ENCODE assay signal across 32 cellular contexts in genomic region chr1:114003431-114003830, GRCh38. TPM values are rescaled to one million over a fixed set of nuclear protein-coding genes. Genes with fewer than 3 reads are reported as not detected.
DNase-seq lines count a peak whose midpoint lies in the region; TF ChIP-seq lines count a peak whose summit lies in the region.
"Had no signal": no experiment of that assay in that cellular context is flagged by ENCODE, and none has a peak within 500 bp of the region (broad histone marks: within the 10 kb centered on the region; RNA-seq: fewer than 3 reads in every experiment).

No MANE protein-coding gene starts in this region.

- H3K4me3 Mint-ChIP-seq in neural crest cell, result no peak overlapping the region
- H3K4me3 Mint-ChIP-seq: activated naive CD8-positive, alpha-beta T cell; CD4-positive, alpha-beta memory T cell; naive thymus-derived CD4-positive, alpha-beta T cell; stimulated activated naive CD8-positive, alpha-beta T cell treated with anti-CD3 and anti-CD28 coated beads, Interleukin-15, Interleukin-2, amounts not matched to agents 100 ng/mL and 50 ng/mL, for 24 hours; WTC11 had no signal

- intact Hi-C loops in A673 (cut with micrococcal nuclease; ENCODE audit: unreplicated experiment), result no loop called here
- intact Hi-C loops in left ventricle myocardium inferior (cut with micrococcal nuclease), result no loop called here

- H3K36me3 ChIP-seq in A673 (ENCODE audit: insufficient read depth, low read length, poor library complexity, severe bottlenecking) (no peaks in the 10 kb centered on the region), SJCRH30 (no peaks in the 10 kb centered on the region), left ventricle myocardium inferior (no peaks in the 10 kb centered on the region)
- H3K36me3 ChIP-seq: breast epithelium, left lung, pancreas, spleen had no signal

- H3K27me3 Mint-ChIP-seq in neural crest cell (ENCODE audit: low read depth), result no peaks in the 10 kb centered on the region

- H3K27me3 ChIP-seq in A673 (replicated peaks; ENCODE audit: insufficient read depth, low read depth, low read length, poor library complexity) (no peaks in the 10 kb centered on the region), SJCRH30 (no peaks in the 10 kb centered on the region), left ventricle myocardium inferior (ENCODE audit: low read depth) (peaks cover 19% of the 10 kb centered on the region)
- H3K27me3 ChIP-seq: breast epithelium, left lung, pancreas, spleen, testis had no signal

- H3K36me3 Mint-ChIP-seq in neural crest cell (ENCODE audit: low read depth), result no peaks in the 10 kb centered on the region
- H3K36me3 Mint-ChIP-seq: activated naive CD8-positive, alpha-beta T cell; naive thymus-derived CD4-positive, alpha-beta T cell had no signal

- H3K9me3 ChIP-seq in A673 (ENCODE audit: low read depth, low read length, poor library complexity, severe bottlenecking) (no peaks in the 10 kb centered on the region), SJCRH30 (replicated peaks) (no peaks in the 10 kb centered on the region), left ventricle myocardium inferior (replicated peaks) (no peaks in the 10 kb centered on the region)
- H3K9me3 ChIP-seq: breast epithelium, pancreas, spleen, testis had no signal

- POLR2A ChIA-PET in A673 (lab: Charles Lee; ENCODE audit: low non-redundant PET), result no interaction called here

- H3K4me1 Mint-ChIP-seq in neural crest cell, result peaks cover 17% of the 10 kb centered on the region

- H3K4me1 ChIP-seq in A673 (ENCODE audit: insufficient read depth, low read length, poor library complexity, severe bottlenecking) (peaks cover 17% of the 10 kb centered on the region), SJCRH30 (peaks cover 21% of the 10 kb centered on the region), left ventricle myocardium inferior (peaks cover 11% of the 10 kb centered on the region)
- H3K4me1 ChIP-seq: breast epithelium, left lung, pancreas, testis had no signal

- CTCF ChIA-PET in A673 (lab: Charles Lee), result no interaction called here

- no TSS peak for BruUV-seq in A673 (replicated peaks; lab: Mats Ljungman, UMichigan)

- H3K9me3 Mint-ChIP-seq in neural crest cell, result peaks cover 10% of the 10 kb centered on the region
- H3K9me3 Mint-ChIP-seq: stimulated activated naive CD8-positive, alpha-beta T cell treated with anti-CD3 and anti-CD28 coated beads, Interleukin-15, Interleukin-2, amounts not matched to agents 100 ng/mL and 50 ng/mL, for 24 hours had no signal

- peak; percentile 75 for DNase-seq in A673 (ENCODE audit: low spot score)
- peak; percentile 25 to 56 for DNase-seq in SJCRH30
- DNase-seq in left ventricle myocardium inferior, result no peak
- DNase-seq in neural crest cell (ENCODE audit: low read depth, low spot score), result no peak
- no peak for DNase-seq in HT-29 (ENCODE audit: low spot score)
- DNase-seq in COLO829 (ENCODE audit: low spot score), result no peak
- no peak for DNase-seq in OCI-M2 (lab: John Stamatoyannopoulos, UW; ENCODE audit: unreplicated experiment)
- DNase-seq in cortex of kidney (lab: John Stamatoyannopoulos, UW), result no peak
- DNase-seq: activated CD4-positive, alpha-beta T cell treated with anti-CD3 and anti-CD28 coated beads, Interleukin-2, amount 50 U/mL, for 1 hour; activated effector memory CD4-positive, alpha-beta T cell treated with Interleukin-2 at 50 U/mL for 16 hours; activated T-cell treated with anti-CD3 and anti-CD28 coated beads, Interleukin-2, amount 50 U/mL, for 1 hour; anterior cingulate cortex; CD4-positive, alpha-beta memory T cell; EL; left lung; naive thymus-derived CD4-positive, alpha-beta T cell; NCI-H1105 treated with DMSO at 0.1 percent for 48 hours; NCI-H1930; NCI-H526; NK-92 treated with Interleukin-12 subunit alpha and Interleukin-12 subunit beta, amount 100 ng/mL, for 24 hours; pancreas; SHP77; spleen; stimulated activated CD8-positive, alpha-beta memory T cell treated with anti-CD3 and anti-CD28 coated beads, Interleukin-4, amount 100 ng/mL, for 48 hours; T-helper 9 cell had no signal

- H3K27ac ChIP-seq in A673 (ENCODE audit: low read depth, low read length, poor library complexity, severe bottlenecking) (no peak overlapping the region), SJCRH30 (no peak overlapping the region; the same call in 1 of the 2 replicates), left ventricle myocardium inferior (replicated peaks) (peak overlapping the region; percentile 40)
- H3K27ac ChIP-seq: epithelial cell of prostate, left lung, pancreas, testis had no signal

- no peak overlapping the region for H3K4me3 ChIP-seq in A673 (ENCODE audit: low read depth, low read length, poor library complexity, severe bottlenecking)
- H3K4me3 ChIP-seq in SJCRH30, result no peak overlapping the region; the same call in 1 of the 2 replicates
- H3K4me3 ChIP-seq in left ventricle myocardium inferior, result no peak overlapping the region
- H3K4me3 ChIP-seq: breast epithelium, K562, left lung, pancreas, spleen, testis had no signal

- no peak for TF ChIP-seq CTCF in A673 (conservative IDR thresholded peaks at IDR 0.05; ENCODE audit: low read depth, low read length)
- no peak for TF ChIP-seq CTCF in left ventricle myocardium inferior (IDR thresholded peaks at IDR 0.05; ENCODE audit: borderline replicate concordance)
- TF ChIP-seq CTCF in neural crest cell (conservative IDR thresholded peaks at IDR 0.05), result no peak

- H3K27ac Mint-ChIP-seq in neural crest cell (ENCODE audit: unreplicated experiment), result peak overlapping the region; percentile 57
- H3K27ac Mint-ChIP-seq: activated naive CD8-positive, alpha-beta T cell; CD4-positive, alpha-beta memory T cell; naive thymus-derived CD4-positive, alpha-beta T cell; stimulated activated naive CD8-positive, alpha-beta T cell treated with anti-CD3 and anti-CD28 coated beads, Interleukin-15, Interleukin-2, amounts not matched to agents 100 ng/mL and 50 ng/mL, for 24 hours had no signal

RNA-seq across cellular contexts. Expression of gene OLFML3, which starts 24.2 kb away (rescaled TPM):
- 319 and 349 TPM in 2 replicates for total RNA-seq in A673 (2021)
- total RNA-seq in SJCRH30 (2014; rRNA removed; shearing (Covaris generic)), result 96.5 and 104 TPM in 2 replicates
- total RNA-seq in left ventricle myocardium inferior, result 14.3 TPM
- total RNA-seq in neural crest cell, result 4.3 and 6.1 TPM in 2 replicates
- total RNA-seq in HT-29 (2014; rRNA removed; shearing (Covaris generic)), result 0.03 TPM in 1 of 2 replicates, not detected in the other

Comparison
In these comparisons a context has a peak if more than half of its experiments do, and no peak if none do; other contexts are left out.
1. DNase-seq: peak in A673 (single experiment) and SJCRH30 (2 of 2); none in left ventricle myocardium inferior (single experiment), neural crest cell (single experiment), HT-29 (single experiment), COLO829 (single experiment), OCI-M2 (single experiment) and cortex of kidney (single experiment).